8 cellular contexts compared by ENCODE assay signal in genomic region chr17:30970757-30971567, GRCh38. TPM values are rescaled to one million over a fixed set of nuclear protein-coding genes. Genes with fewer than 3 reads are reported as not detected.
DNase-seq lines count a peak whose midpoint lies in the region; ATAC-seq, FAIRE-seq and TF ChIP-seq lines count a peak whose summit lies in the region.

TSS of gene RNF135 (plus strand) at chr17:30971039. CDS start at chr17:30971074, 35 bp downstream.

- peak within 1 kb of the TSS; percentile 82 for H3K27ac Mint-ChIP-seq in CD8-positive, alpha-beta T cell
- peak within 1 kb of the TSS; percentile 98 for H3K27ac Mint-ChIP-seq in type B pancreatic cell

- no peaks in the 10 kb centered on the region for H3K4me1 ChIP-seq in CD8-positive, alpha-beta T cell (ENCODE audit: insufficient read depth, low read length)
- H3K4me1 ChIP-seq in pancreas, result peaks cover 0 to 4% (median 0%) of the 10 kb centered on the region in 3 donors

- peak within 1 kb of the TSS; percentile 70 for H3K4me3 ChIP-seq in CD8-positive, alpha-beta T cell (ENCODE audit: low read depth, low read length)
- H3K4me3 ChIP-seq in pancreas, result peak within 1 kb of the TSS; percentile 55 to 84 (median 70)

- H3K27ac ChIP-seq in CD8-positive, alpha-beta T cell (ENCODE audit: low read depth, low read length), result peak within 1 kb of the TSS; percentile 26
- peak within 1 kb of the TSS; percentile 87 to 97 (median 92) for H3K27ac ChIP-seq in pancreas

- peaks cover 17% of the 10 kb centered on the region for H3K27me3 Mint-ChIP-seq in CD8-positive, alpha-beta T cell (ENCODE audit: low read depth)
- H3K27me3 Mint-ChIP-seq in type B pancreatic cell, result no peaks in the 10 kb centered on the region

- no peaks in the 10 kb centered on the region for H3K9me3 Mint-ChIP-seq in CD8-positive, alpha-beta T cell
- H3K9me3 Mint-ChIP-seq in type B pancreatic cell, result peaks cover 5% of the 10 kb centered on the region

- intact Hi-C loops in CD8-positive, alpha-beta T cell (cut with DNase I, micrococcal nuclease), result loop anchor here in 1 of 2 experiments (1.0 kb wide), 1 partner anchor 65 kb away; the partner anchor contains the start of gene TEFM
- intact Hi-C loops in Right ventricle myocardium inferior (cut with DNase I), result loop anchor here (1.0 to 5.0 kb wide), 2 partner anchors 36 to 65 kb away; partner anchors contain the start of gene TEFM
- intact Hi-C loops in pancreas (cut with DNase I), result no loop called here

- H3K36me3 Mint-ChIP-seq in CD8-positive, alpha-beta T cell, result peaks cover 10% of the 10 kb centered on the region
- H3K36me3 Mint-ChIP-seq in type B pancreatic cell, result peaks cover 20% of the 10 kb centered on the region

- FAIRE-seq in pancreas (lab: Jason Lieb, UNC), result no peak

- peak within 1 kb of the TSS; percentile 95 for H3K4me3 Mint-ChIP-seq in CD8-positive, alpha-beta T cell
- H3K4me3 Mint-ChIP-seq in type B pancreatic cell, result peak within 1 kb of the TSS; percentile 98

- peak; percentile 73 for ATAC-seq in CD8-positive, alpha-beta T cell
- ATAC-seq in GM19452 (IDR thresholded peaks at IDR 0.05; ENCODE audit: unreplicated experiment) (peak; percentile 54), Right ventricle myocardium inferior (peak; percentile 97), pancreas (peak; percentile 93 to 96 (median 94))

- CTCF ChIA-PET in CD8-positive, alpha-beta T cell (lab: Charles Lee), result interaction anchor here (1.3 kb wide), 1 partner anchor 17 kb away, joined by 4 read pairs; no protein-coding TSS in a partner anchor

- no peaks in the 10 kb centered on the region for H3K36me3 ChIP-seq in CD8-positive, alpha-beta T cell (ENCODE audit: insufficient read depth, low read length)
- H3K36me3 ChIP-seq in pancreas, result no peaks in the 10 kb centered on the region

- POLR2A ChIA-PET in CD8-positive, alpha-beta T cell (lab: Charles Lee), result interaction anchor here (0.6 to 0.7 kb wide), 2 partner anchors 229 to 343 kb away, joined by 3 read pairs; partner anchors contain the start of gene EVI2B

- H3K4me1 Mint-ChIP-seq in CD8-positive, alpha-beta T cell (ENCODE audit: low read depth), result peaks cover 27% of the 10 kb centered on the region
- H3K4me1 Mint-ChIP-seq in type B pancreatic cell (ENCODE audit: unreplicated experiment), result peaks cover 19% of the 10 kb centered on the region

- H3K27me3 ChIP-seq in CD8-positive, alpha-beta T cell (ENCODE audit: insufficient read depth, low read length), result no peaks in the 10 kb centered on the region
- H3K27me3 ChIP-seq in pancreas, result no peaks in the 10 kb centered on the region

- H3K9me3 ChIP-seq in CD8-positive, alpha-beta T cell (ENCODE audit: low read length), result no peaks in the 10 kb centered on the region
- H3K9me3 ChIP-seq in pancreas, result no peaks in the 10 kb centered on the region

- WGBS in pancreas, 2 donors, result 1% methylated on average over 47 to 70 of the region's 70 CpGs

- no peak for TF ChIP-seq CTCF in CD8-positive, alpha-beta T cell (IDR thresholded peaks at IDR 0.05)
- peak in 3 of 4 donors; percentile 26 to 45 (median 27) for TF ChIP-seq CTCF in pancreas (IDR thresholded peaks at IDR 0.05)
- TF ChIP-seq CTCF in type B pancreatic cell (conservative IDR thresholded peaks at IDR 0.05), result peak; percentile 74

- DNase-seq in CD8-positive, alpha-beta T cell, result peak; percentile 16 to 76 (median 43)
- DNase-seq in HT1080 (ENCODE audit: low read depth) (peak; percentile 91), SKM-1 treated with dmso at 0.1 percent for 144 hours (lab: John Stamatoyannopoulos, UW; ENCODE audit: unreplicated experiment) (peak; percentile 87), Right ventricle myocardium inferior (ENCODE audit: missing footprints) (peak; percentile 93), pancreas (peak; percentile 75 to 91 (median 82)), type B pancreatic cell (ENCODE audit: extremely low spot score, unreplicated experiment) (peak; percentile 83)
- peak; percentile 13 for DNase-seq in activated naive CD8-positive, alpha-beta T cell treated with anti-CD3 and anti-CD28 coated beads, Interleukin-2, amount 50 U/mL, for 16 hours (ENCODE audit: low read depth, low spot score)

RNA-seq across cellular contexts. Expression of gene RNF135, which starts in this region (rescaled TPM):
- 1 to 10 TPM in 1 of 2 experiments, under 1 TPM in 1; 0.79 to 1.5 TPM for total RNA-seq in CD8-positive, alpha-beta T cell
- 13.6 and 14.9 TPM in 2 replicates for total RNA-seq in HT1080 (2014; rRNA removed; shearing (Covaris generic))
- polyA plus RNA-seq in HT1080 (2015; cell fraction: cytosol; rRNA removed), result 15.1 and 15.9 TPM in 2 replicates
- 6.4 and 7.1 TPM in 2 replicates for polyA plus RNA-seq in HT1080 (2015; cell fraction: nucleus; rRNA removed)
- total RNA-seq in Right ventricle myocardium inferior (5.7 TPM), pancreas (10 to 100 TPM in 1 of 6 donors, 1 to 10 TPM in 5; 8.2 to 10.9 (median 8.6) TPM), type B pancreatic cell (ENCODE audit: low replicate concordance) (8.8 and 10.8 TPM in 2 replicates)
- polyA plus RNA-seq in pancreas, result 1 to 10 TPM; 6.6 to 7.2 TPM

Comparison
In these comparisons a context has a peak if more than half of its experiments do, and no peak if none do; other contexts are left out.
1. Peak in every context shown above with its lines: DNase-seq, ATAC-seq, H3K4me3 ChIP-seq and H3K27ac ChIP-seq.
2. DNase-seq: peak in every context shown above with its lines; median percentile 93 in Right ventricle myocardium inferior; 91 in HT1080; 87 in SKM-1 treated with dmso at 0.1 percent for 144 hours; 83 in type B pancreatic cell; 82 in pancreas; 43 in CD8-positive, alpha-beta T cell; 13 in activated naive CD8-positive, alpha-beta T cell treated with anti-CD3 and anti-CD28 coated beads, Interleukin-2, amount 50 U/mL, for 16 hours.